Comparison of ENCODE assay signal across 20 cellular contexts in the genomic region with DNA sequence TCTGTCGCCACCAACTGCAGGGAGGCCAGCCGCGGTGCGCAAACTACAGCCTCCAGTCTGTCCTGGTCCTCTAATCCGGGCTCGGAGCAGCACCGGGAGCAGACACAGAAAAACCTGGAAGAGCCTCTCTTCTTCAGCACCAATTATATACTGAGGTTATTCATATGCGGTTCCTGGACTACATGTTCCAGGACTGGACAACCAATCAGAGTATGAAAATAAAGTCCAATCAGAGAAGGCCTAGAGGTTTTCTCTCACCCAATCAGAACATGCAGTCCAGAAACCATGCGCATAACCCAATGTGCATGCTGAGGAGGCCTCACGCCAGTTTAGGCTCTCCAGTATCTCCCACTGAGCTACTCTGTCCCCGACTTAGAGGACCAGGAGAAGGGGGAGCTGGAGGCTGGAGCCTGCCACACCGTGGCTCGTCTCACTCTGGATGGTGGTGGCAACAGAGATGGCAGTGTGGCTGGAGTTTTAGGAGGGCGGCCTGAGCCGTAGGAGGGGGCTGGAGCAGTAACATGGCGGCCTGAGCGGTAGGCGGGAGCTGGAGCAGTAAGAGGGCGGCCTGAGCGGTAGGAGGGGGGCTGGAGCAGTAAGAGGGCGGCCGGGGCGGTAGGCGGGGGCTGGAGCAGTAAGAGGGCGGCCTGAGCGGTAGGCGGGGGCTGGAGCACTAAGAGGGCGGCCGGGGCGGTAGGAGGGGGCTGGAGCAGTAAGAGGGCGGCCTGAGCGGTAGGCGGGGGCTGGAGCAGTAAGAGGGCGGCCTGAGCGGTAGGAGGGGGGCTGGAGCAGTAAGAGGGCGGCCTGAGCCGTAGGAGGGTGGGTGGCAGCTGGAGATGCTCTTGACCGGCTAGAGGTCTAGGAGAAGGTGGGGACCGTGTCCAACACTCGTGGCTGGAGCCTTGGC. TPM values are rescaled to one million over a fixed set of nuclear protein-coding genes. Genes with fewer than 3 reads are reported as not detected.
DNase-seq lines count a peak whose midpoint lies in the region; ATAC-seq and TF ChIP-seq lines count a peak whose summit lies in the region.
"Had no signal": no experiment of that assay in that cellular context is flagged by ENCODE, and none has a peak within 500 bp of the region (broad histone marks: within the 10 kb centered on the region; RNA-seq: fewer than 3 reads in every experiment).

No MANE protein-coding gene starts in this region.

- H3K36me3 Mint-ChIP-seq in nephron progenitor cell (ENCODE audit: low read depth) = no peaks in the 10 kb centered on the region
- H3K36me3 Mint-ChIP-seq: activated CD4-positive, alpha-beta memory T cell treated with anti-CD3 and anti-CD28 coated beads for 36 hours; activated naive CD8-positive, alpha-beta T cell treated with anti-CD3 and anti-CD28 coated beads, Interleukin-2, amount 10 ng/mL, durations not matched to agents 7 days and 5 days had no signal

- no peak overlapping the region for H3K4me3 Mint-ChIP-seq in nephron progenitor cell
- H3K4me3 Mint-ChIP-seq: activated CD4-positive, alpha-beta memory T cell treated with anti-CD3 and anti-CD28 coated beads for 36 hours; activated naive CD8-positive, alpha-beta T cell treated with anti-CD3 and anti-CD28 coated beads, Interleukin-2, amount 10 ng/mL, durations not matched to agents 7 days and 5 days; activated T-cell treated with anti-CD3 and anti-CD28 coated beads, Interleukin-2, amount 50 U/mL, for 4 hours; naive thymus-derived CD4-positive, alpha-beta T cell had no signal

- no peak for ATAC-seq in HG03520 (IDR thresholded peaks at IDR 0.05; ENCODE audit: unreplicated experiment)
- ATAC-seq: activated T-cell treated with anti-CD3 and anti-CD28 coated beads, Interleukin-2, amount 50 U/mL, for 4 hours; GM12878; naive thymus-derived CD4-positive, alpha-beta T cell had no signal

- DNase-seq in D341Med (ENCODE audit: low spot score) (peak; percentile 89), HuH-7.5 (ENCODE audit: low spot score) (peak; percentile 85), fibroblast of villous mesenchyme (ENCODE audit: low read depth) (peak; percentile 97), nephron progenitor cell (peak; percentile 81), putamen (ENCODE audit: low spot score) (no peak), NAMALWA (ENCODE audit: low spot score) (no peak)
- no peak for DNase-seq in stimulated activated CD4-positive, alpha-beta T cell treated with anti-CD3 and anti-CD28 coated beads, Interleukin-4, amount 100 ng/mL, for 1 hour
- DNase-seq: activated CD4-positive, alpha-beta memory T cell treated with anti-CD3 and anti-CD28 coated beads for 36 hours; activated naive CD8-positive, alpha-beta T cell treated with anti-CD3 and anti-CD28 coated beads, Interleukin-2, amount 10 ng/mL, durations not matched to agents 7 days and 5 days; activated T-cell treated with anti-CD3 and anti-CD28 coated beads, Interleukin-2, amount 50 U/mL, for 4 hours; effector CD4-positive, alpha-beta T cell; hippocampal formation; IMR-90; MV-4-11; naive thymus-derived CD4-positive, alpha-beta T cell; NCI-H2081; retina; stimulated activated CD4-positive, alpha-beta T cell treated with anti-CD3 and anti-CD28 coated beads, Interleukin-1b, Interleukin-23, amount 100 ng/mL, for 48 hours had no signal

- TF ChIP-seq CTCF in fibroblast of villous mesenchyme (IDR thresholded peaks at IDR 0.05; ENCODE audit: insufficient read depth, low read depth, low read length) (no peak), nephron progenitor cell (IDR thresholded peaks at IDR 0.05) (no peak)

- no peaks in the 10 kb centered on the region for H3K9me3 Mint-ChIP-seq in nephron progenitor cell
- H3K9me3 Mint-ChIP-seq: activated CD4-positive, alpha-beta memory T cell treated with anti-CD3 and anti-CD28 coated beads for 36 hours; activated naive CD8-positive, alpha-beta T cell treated with anti-CD3 and anti-CD28 coated beads, Interleukin-2, amount 10 ng/mL, durations not matched to agents 7 days and 5 days; activated T-cell treated with anti-CD3 and anti-CD28 coated beads, Interleukin-2, amount 50 U/mL, for 4 hours; naive thymus-derived CD4-positive, alpha-beta T cell had no signal

- peak overlapping the region; percentile 70 for H3K4me3 ChIP-seq in fibroblast of villous mesenchyme (ENCODE audit: low read depth, low read length)
- H3K4me3 ChIP-seq: GM12878 had no signal

- peaks cover 29% of the 10 kb centered on the region for H3K4me1 Mint-ChIP-seq in nephron progenitor cell

- H3K27ac Mint-ChIP-seq in nephron progenitor cell = peak overlapping the region; percentile 90
- H3K27ac Mint-ChIP-seq: activated CD4-positive, alpha-beta memory T cell treated with anti-CD3 and anti-CD28 coated beads for 36 hours; activated naive CD8-positive, alpha-beta T cell treated with anti-CD3 and anti-CD28 coated beads, Interleukin-2, amount 10 ng/mL, durations not matched to agents 7 days and 5 days; naive thymus-derived CD4-positive, alpha-beta T cell had no signal

- no peaks in the 10 kb centered on the region for H3K27me3 Mint-ChIP-seq in nephron progenitor cell (ENCODE audit: low read depth, poor library complexity)
- H3K27me3 Mint-ChIP-seq: activated CD4-positive, alpha-beta memory T cell treated with anti-CD3 and anti-CD28 coated beads for 36 hours; activated naive CD8-positive, alpha-beta T cell treated with anti-CD3 and anti-CD28 coated beads, Interleukin-2, amount 10 ng/mL, durations not matched to agents 7 days and 5 days had no signal

RNA-seq across cellular contexts. Expression of gene TRIM52, which starts 20.4 kb away (rescaled TPM):
- total RNA-seq in fibroblast of villous mesenchyme = 5.2 and 7.8 TPM in 2 replicates

RNA-seq across cellular contexts. Expression of gene RACK1, which starts 37.6 kb away (rescaled TPM):
- 3,386 and 3,800 TPM in 2 replicates for total RNA-seq in fibroblast of villous mesenchyme

RNA-seq across cellular contexts. Expression of gene TRIM41, which starts 58.2 kb away (rescaled TPM):
- 9.9 and 12.2 TPM in 2 replicates for total RNA-seq in fibroblast of villous mesenchyme

Comparison
In these comparisons a context has a peak if more than half of its experiments do, and no peak if none do; other contexts are left out.
1. DNase-seq: peak in D341Med (single experiment), HuH-7.5 (single experiment), fibroblast of villous mesenchyme (single experiment) and nephron progenitor cell (single experiment); none in stimulated activated CD4-positive, alpha-beta T cell treated with anti-CD3 and anti-CD28 coated beads, Interleukin-4, amount 100 ng/mL, for 1 hour (single experiment), putamen (single experiment) and NAMALWA (single experiment).